ENCODE assay signal across 33 cellular contexts in genomic region chr12:110923692-110924334, GRCh38. TPM values are rescaled to one million over a fixed set of nuclear protein-coding genes. Genes with fewer than 3 reads are reported as not detected.
"Had no signal": no experiment of that assay in that cellular context is flagged by ENCODE, and none has a peak within 500 bp of the region (broad histone marks: within the 10 kb centered on the region; RNA-seq: fewer than 3 reads in every experiment).

No MANE protein-coding gene starts in this region.

- H3K9me3 ChIP-seq: left ventricle myocardium inferior, neutrophil, ovary, prostate gland, sigmoid colon, suprapubic skin, thoracic aorta, tibial artery, uterus had no signal

- H3K36me3 Mint-ChIP-seq: immature natural killer cell, mesothelial cell of epicardium, naive B cell, natural killer cell, neural progenitor cell had no signal

- H3K4me1 Mint-ChIP-seq: immature natural killer cell, mesothelial cell of epicardium, naive B cell, natural killer cell had no signal

- H3K36me3 ChIP-seq: neural progenitor cell, neutrophil, ovary, prostate gland, sigmoid colon, suprapubic skin, thoracic aorta, tibial artery, uterus had no signal

- H3K27ac Mint-ChIP-seq: immature natural killer cell; mesothelial cell of epicardium; natural killer cell; nephron progenitor cell; neural progenitor cell; stimulated activated naive CD8-positive, alpha-beta T cell treated with anti-CD3 and anti-CD28 coated beads, Interleukin-15, Interleukin-2, amounts not matched to agents 100 ng/mL and 50 ng/mL, for 24 hours had no signal

- H3K9ac ChIP-seq: neural progenitor cell had no signal

- H3K9me3 Mint-ChIP-seq: immature natural killer cell; mesothelial cell of epicardium; naive B cell; natural killer cell; nephron progenitor cell; neural progenitor cell; stimulated activated naive CD8-positive, alpha-beta T cell treated with anti-CD3 and anti-CD28 coated beads, Interleukin-15, Interleukin-2, amounts not matched to agents 100 ng/mL and 50 ng/mL, for 24 hours had no signal

- H3K27me3 ChIP-seq: neural progenitor cell, ovary, uterus had no signal

- H3K4me3 ChIP-seq: left ventricle myocardium inferior, lung, neural progenitor cell, ovary, prostate gland, sigmoid colon, suprapubic skin, thoracic aorta, tibial artery, uterus had no signal

- ATAC-seq: natural killer cell, right cardiac atrium had no signal

- DNase-seq: head of caudate nucleus; hypothalamus; immature natural killer cell; left ventricle myocardium inferior; mesendoderm; naive B cell; natural killer cell; nephron progenitor cell; ovary; retina; right cardiac atrium; sigmoid colon; small intestine; stimulated activated CD4-positive, alpha-beta T cell treated with anti-CD3 and anti-CD28 coated beads, Interleukin-1b, Interleukin-23, amount 100 ng/mL, for 48 hours; stimulated activated CD4-positive, alpha-beta T cell treated with anti-CD3 and anti-CD28 coated beads, Interleukin-4, amount 100 ng/mL, for 1 hour; stimulated activated naive CD4-positive, alpha-beta T cell; trophoblast cell; uterus had no signal

- FAIRE-seq: islet of Langerhans, small intestine had no signal

- H3K4me1 ChIP-seq: prostate gland, sigmoid colon, suprapubic skin, tibial artery, uterus had no signal

- H3K4me3 Mint-ChIP-seq: immature natural killer cell; mesothelial cell of epicardium; natural killer cell; nephron progenitor cell; neural progenitor cell; stimulated activated naive CD8-positive, alpha-beta T cell treated with anti-CD3 and anti-CD28 coated beads, Interleukin-15, Interleukin-2, amounts not matched to agents 100 ng/mL and 50 ng/mL, for 24 hours had no signal

- H3K27ac ChIP-seq: neural progenitor cell, neutrophil, ovary, prostate gland, sigmoid colon, suprapubic skin, thoracic aorta, tibial artery, uterus had no signal

- H2AFZ ChIP-seq: neural progenitor cell had no signal

RNA-seq across cellular contexts. Expression of gene MYL2, which starts 3.4 kb away (rescaled TPM):
- total RNA-seq: kidney epithelial cell, lower leg skin, lung, mesothelial cell of epicardium, mononuclear cell, natural killer cell, omental fat pad, sigmoid colon, subcutaneous adipose tissue, suprapubic skin had no signal
- polyA plus RNA-seq: immature natural killer cell had no signal
